20 cellular contexts compared by ENCODE assay signal in the genomic region with DNA sequence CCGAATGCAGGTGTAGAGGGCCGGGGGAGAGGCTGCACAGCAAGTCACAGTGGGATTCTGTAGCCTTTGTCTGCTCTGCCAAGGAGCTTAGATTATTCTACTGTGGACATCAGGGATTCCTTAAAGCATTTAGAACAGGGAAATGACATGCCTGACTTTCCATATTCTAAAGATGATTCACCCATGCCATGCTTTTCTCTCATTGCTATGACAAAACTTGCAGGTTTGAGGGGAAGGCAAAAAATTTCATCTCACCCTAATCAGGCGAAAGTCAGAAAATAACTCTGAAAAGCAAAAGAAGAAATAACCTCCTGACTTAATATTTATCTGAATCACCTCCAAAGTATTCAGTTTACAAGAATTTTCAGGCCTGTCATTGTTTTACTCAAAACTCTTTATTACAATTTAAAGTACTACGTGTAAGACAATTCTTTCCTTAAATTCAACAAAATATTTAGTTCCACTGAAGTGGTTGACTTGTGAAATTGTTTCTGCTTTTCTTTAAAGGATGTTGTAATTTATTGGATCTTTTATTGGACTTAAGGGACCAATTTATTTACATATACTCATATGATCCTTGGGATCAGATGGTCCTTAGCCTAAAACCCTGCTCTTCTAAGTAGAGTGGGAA. TPM values are rescaled to one million over a fixed set of nuclear protein-coding genes. Genes with fewer than 3 reads are reported as not detected.
DNase-seq lines count a peak whose midpoint lies in the region; TF ChIP-seq lines count a peak whose summit lies in the region.
"Had no signal": no experiment of that assay in that cellular context is flagged by ENCODE, and none has a peak within 500 bp of the region (broad histone marks: within the 10 kb centered on the region; RNA-seq: fewer than 3 reads in every experiment).

No MANE protein-coding gene starts in this region.

- H3K9me3 Mint-ChIP-seq in Caco-2 (ENCODE audit: unreplicated experiment), result no peaks in the 10 kb centered on the region
- H3K9me3 Mint-ChIP-seq: CD8-positive, alpha-beta T cell; effector memory CD8-positive, alpha-beta T cell; naive thymus-derived CD8-positive, alpha-beta T cell had no signal

- intact Hi-C loops in Caco-2 (cut with micrococcal nuclease; ENCODE audit: unreplicated experiment), result no loop called here
- intact Hi-C loops in prostate gland (cut with DNase I), result no loop called here

- TF ChIP-seq CTCF in AG04450 (IDR thresholded peaks at IDR 0.05; ENCODE audit: low read depth, low read length), result no peak
- no peak for TF ChIP-seq CTCF in cardiac fibroblast (IDR thresholded peaks at IDR 0.05; ENCODE audit: low read depth, low read length)
- TF ChIP-seq CTCF in right atrium auricular region (IDR thresholded peaks at IDR 0.05), result no peak
- TF ChIP-seq CTCF in Caco-2 (IDR thresholded peaks at IDR 0.05; ENCODE audit: insufficient read depth in 1 of 2, low read depth in 1 of 2, low read length in 1 of 2, severe bottlenecking in 1 of 2, unreplicated experiment in 1 of 2), result no peak
- no peak for TF ChIP-seq CTCF in prostate gland (IDR thresholded peaks at IDR 0.05)

- H3K36me3 Mint-ChIP-seq in Caco-2 (ENCODE audit: insufficient read depth, unreplicated experiment), result no peaks in the 10 kb centered on the region
- H3K36me3 Mint-ChIP-seq: CD8-positive, alpha-beta T cell; naive thymus-derived CD8-positive, alpha-beta T cell had no signal

- no peak overlapping the region for H3K27ac Mint-ChIP-seq in Caco-2 (ENCODE audit: unreplicated experiment)
- H3K27ac Mint-ChIP-seq: activated CD4-positive, alpha-beta T cell treated with anti-CD3 and anti-CD28 coated beads, Interleukin-2, amount 10 ng/mL, durations not matched to agents 24 days and 14 days; CD8-positive, alpha-beta T cell; effector memory CD8-positive, alpha-beta T cell; naive thymus-derived CD8-positive, alpha-beta T cell; progenitor cell of endocrine pancreas had no signal

- H3K27me3 Mint-ChIP-seq in Caco-2 (ENCODE audit: insufficient read depth, unreplicated experiment), result peaks cover 8% of the 10 kb centered on the region

- CTCF ChIA-PET in AG04450 (lab: Charles Lee) (interaction anchor here (0.6 to 1.3 kb wide), 3 partner anchors 29 to 348 kb away, joined by 3 to 5 read pairs (median 3); no protein-coding TSS in a partner anchor), Caco-2 (lab: Charles Lee) (no interaction called here)

- H3K4me1 ChIP-seq in right atrium auricular region (peaks cover 0 to 4% of the 10 kb centered on the region in 2 donors), Caco-2 (no peaks in the 10 kb centered on the region), prostate gland (replicated peaks) (no peaks in the 10 kb centered on the region)

- POLR2A ChIA-PET in AG04450 (lab: Yijun Ruan, JAX), result no interaction called here
- POLR2A ChIA-PET in Caco-2 (lab: Charles Lee), result no interaction called here

- DNase-seq in AG04450 (ENCODE audit: low read depth, low spot score) (no peak), HS-5 (ENCODE audit: low read depth) (peak; percentile 53), cardiac fibroblast (ENCODE audit: low read depth in 2 of 2) (peak; percentile 34 to 67), kidney glomerular epithelial cell (lab: John Stamatoyannopoulos, UW) (peak; percentile 1), right atrium auricular region (ENCODE audit: low spot score) (no peak), Caco-2 (no peak), T1000 (lab: John Stamatoyannopoulos, UW) (no peak), prostate gland (ENCODE audit: low spot score) (no peak)
- DNase-seq: activated CD4-positive, alpha-beta T cell treated with anti-CD3 and anti-CD28 coated beads, Interleukin-2, amount 10 ng/mL, durations not matched to agents 24 days and 14 days; activated CD8-positive, alpha-beta memory T cell treated with anti-CD3 and anti-CD28 coated beads, Interleukin-2, amount 50 U/mL, for 4 hours; activated gamma-delta T cell; CD8-positive, alpha-beta T cell; cerebellar nuclear complex; effector memory CD8-positive, alpha-beta T cell; H7; MG63; naive thymus-derived CD8-positive, alpha-beta T cell; NCI-H1930 had no signal

- H3K27me3 ChIP-seq in AG04450 (ENCODE audit: control insufficient read depth, insufficient read depth, low read length) (no peaks in the 10 kb centered on the region), right atrium auricular region (no peaks in the 10 kb centered on the region), Caco-2 (replicated peaks; ENCODE audit: control insufficient read depth, insufficient read depth, low read length) (no peaks in the 10 kb centered on the region; the same call in 1 of the 2 replicates), prostate gland (replicated peaks; ENCODE audit: insufficient read depth) (no peaks in the 10 kb centered on the region)
- H3K27me3 ChIP-seq: MG63 had no signal

- no peaks in the 10 kb centered on the region for H3K4me1 Mint-ChIP-seq in Caco-2 (ENCODE audit: low read depth, unreplicated experiment)
- H3K4me1 Mint-ChIP-seq: activated CD4-positive, alpha-beta T cell treated with anti-CD3 and anti-CD28 coated beads, Interleukin-2, amount 10 ng/mL, durations not matched to agents 24 days and 14 days; naive thymus-derived CD8-positive, alpha-beta T cell had no signal

- no TSS peak for BruUV-seq in Caco-2 (replicated peaks; lab: Mats Ljungman, UMichigan)

- no peaks in the 10 kb centered on the region for H3K36me3 ChIP-seq in right atrium auricular region
- no peaks in the 10 kb centered on the region for H3K36me3 ChIP-seq in Caco-2 (ENCODE audit: control insufficient read depth, insufficient read depth, low read length)
- no peaks in the 10 kb centered on the region for H3K36me3 ChIP-seq in prostate gland
- H3K36me3 ChIP-seq: MG63 had no signal

- no peak overlapping the region for H3K4me3 Mint-ChIP-seq in Caco-2 (ENCODE audit: unreplicated experiment)
- H3K4me3 Mint-ChIP-seq: activated CD4-positive, alpha-beta T cell treated with anti-CD3 and anti-CD28 coated beads, Interleukin-2, amount 10 ng/mL, durations not matched to agents 24 days and 14 days; CD8-positive, alpha-beta T cell; effector memory CD8-positive, alpha-beta T cell; naive thymus-derived CD8-positive, alpha-beta T cell had no signal

- H3K9me3 ChIP-seq in AG04450 (ENCODE audit: control insufficient read depth, insufficient read depth, low read length) (no peaks in the 10 kb centered on the region), right atrium auricular region (no peaks in the 10 kb centered on the region), Caco-2 (no peaks in the 10 kb centered on the region), prostate gland (no peaks in the 10 kb centered on the region)
- H3K9me3 ChIP-seq: MG63 had no signal

- peak overlapping the region; percentile 65 for H3K27ac ChIP-seq in AG04450 (ENCODE audit: low read depth, low read length)
- H3K27ac ChIP-seq in right atrium auricular region, result no peak overlapping the region
- H3K27ac ChIP-seq in prostate gland, result no peak overlapping the region

- no peak for TF ChIP-seq POLR2A in prostate gland (IDR thresholded peaks at IDR 0.05)

- 80% methylated on average over 4 of the region's 4 CpGs for WGBS in prostate gland

- H3K4me3 ChIP-seq in AG04450 (ENCODE audit: low read depth, low read length) (no peak overlapping the region), cardiac fibroblast (replicated peaks in 1 of 2; ENCODE audit: low read depth in 2 of 2, low read length in 2 of 2) (no peak overlapping the region), right atrium auricular region (no peak overlapping the region), Caco-2 (ENCODE audit: low read depth, low read length) (no peak overlapping the region), prostate gland (no peak overlapping the region)
- H3K4me3 ChIP-seq: lung, MG63 had no signal

RNA-seq across cellular contexts. Expression of gene GAS1, which starts 30.0 kb away (rescaled TPM):
- 6.4 and 7.6 TPM in 2 replicates for polyA plus RNA-seq in AG04450 (2011; rRNA removed)
- polyA minus RNA-seq in AG04450 (2011; rRNA and poly(A)+ RNA removed), result 5.6 and 7.1 TPM in 2 replicates
- total RNA-seq in right atrium auricular region (10 to 100 TPM; 44.4 to 78.6 TPM), Caco-2 (2022) (0.64 and 1.4 TPM in 2 replicates), prostate gland (10 to 100 TPM; 41.9 to 82.1 TPM)

Comparison
In these comparisons a context has a peak if more than half of its experiments do, and no peak if none do; other contexts are left out.
1. DNase-seq: peak in HS-5 (single experiment), cardiac fibroblast (2 of 2) and kidney glomerular epithelial cell (single experiment); none in AG04450 (single experiment), right atrium auricular region (single experiment), Caco-2 (0 of 2), T1000 (single experiment) and prostate gland (single experiment).
2. RNA of gene GAS1, which starts 30.0 kb away (total RNA-seq): 41.9 to 82.1 TPM in prostate gland and 44.4 to 78.6 TPM in right atrium auricular region; 0.64 to 1.4 TPM in Caco-2; every median in the first group is over 10 times any median in the second.